23 cellular contexts compared by ENCODE assay signal in the genomic region with DNA sequence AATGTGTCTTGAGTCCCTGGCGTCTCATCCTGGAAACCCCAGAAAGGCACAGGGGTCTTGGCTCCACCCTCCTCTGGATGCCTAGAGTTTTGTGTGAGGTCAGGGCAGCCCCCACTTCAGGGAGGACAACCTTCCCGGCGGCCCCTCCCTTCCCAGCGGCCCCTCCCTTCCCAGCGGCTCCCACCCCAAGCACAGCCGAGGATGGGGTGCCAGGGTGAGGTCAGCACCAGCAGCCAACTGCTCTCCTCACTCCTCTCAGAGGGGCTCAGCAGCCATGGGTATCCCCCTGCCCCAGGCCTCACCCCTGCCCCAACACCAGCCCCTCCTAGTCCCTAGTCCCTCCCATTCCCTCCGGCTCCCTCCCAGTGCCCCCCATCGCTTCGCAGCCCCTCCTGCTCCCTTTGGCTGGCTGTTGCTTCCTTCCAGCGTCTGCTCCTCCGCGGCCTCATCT. TPM values are rescaled to one million over a fixed set of nuclear protein-coding genes. Genes with fewer than 3 reads are reported as not detected.
DNase-seq lines count a peak whose midpoint lies in the region; ATAC-seq and TF ChIP-seq lines count a peak whose summit lies in the region.
"Had no signal": no experiment of that assay in that cellular context is flagged by ENCODE, and none has a peak within 500 bp of the region (broad histone marks: within the 10 kb centered on the region; RNA-seq: fewer than 3 reads in every experiment).

No MANE protein-coding gene starts in this region.

- no peak overlapping the region for H3K14ac ChIP-seq in neuronal stem cell (ENCODE audit: low read length)

- no peak overlapping the region for H3K27ac ChIP-seq in neuronal stem cell (replicated peaks; ENCODE audit: low read length)
- no peak overlapping the region for H3K27ac ChIP-seq in suprapubic skin
- H3K27ac ChIP-seq in smooth muscle cell (ENCODE audit: low read depth) = no peak overlapping the region
- H3K27ac ChIP-seq: GM23248, RWPE1, SJSA1 had no signal

- H2AFZ ChIP-seq in neuronal stem cell (ENCODE audit: low read length) (no peak overlapping the region), smooth muscle cell (ENCODE audit: low read depth) (no peak overlapping the region)
- H2AFZ ChIP-seq: GM23248 had no signal

- no peak overlapping the region for H2BK12ac ChIP-seq in neuronal stem cell (ENCODE audit: low read length)

- H3K23ac ChIP-seq in neuronal stem cell (ENCODE audit: low read depth, low read length, poor library complexity) = peak overlapping the region; percentile 65

- H3K4me3 ChIP-seq in neuronal stem cell (ENCODE audit: low read length in 2 of 2) = no peak overlapping the region
- H3K4me3 ChIP-seq in suprapubic skin = no peak overlapping the region
- H3K4me3 ChIP-seq in smooth muscle cell = no peak overlapping the region
- H3K4me3 ChIP-seq: GM23248, MG63, SJSA1 had no signal

- H3K9ac ChIP-seq in neuronal stem cell (ENCODE audit: low read depth, low read length, poor library complexity) (no peak overlapping the region), smooth muscle cell (ENCODE audit: low read depth) (no peak overlapping the region)
- H3K9ac ChIP-seq: GM23248 had no signal

- no peak for ATAC-seq in natural killer cell treated with Interleukin-12 subunit alpha and Interleukin-12 subunit beta and Interleukin-15 and Interleukin-18, amount 100 ng/mL, for 72 hours
- ATAC-seq in natural killer cell = no peak
- ATAC-seq: PC-3 had no signal

- H3K27me3 Mint-ChIP-seq in natural killer cell treated with Interleukin-12 subunit alpha and Interleukin-12 subunit beta and Interleukin-15 and Interleukin-18, amount 100 ng/mL, for 72 hours = no peaks in the 10 kb centered on the region
- H3K27me3 Mint-ChIP-seq in natural killer cell (ENCODE audit: low read depth in 2 of 2) = no peaks in the 10 kb centered on the region
- no peaks in the 10 kb centered on the region for H3K27me3 Mint-ChIP-seq in chondrocyte (ENCODE audit: low read depth)
- H3K27me3 Mint-ChIP-seq in activated T-helper 2 cell treated with anti-CD3 and anti-CD28 coated beads, Interferon-gamma antibody, Interleukin-2, Interleukin-4, amounts not matched to agents 10 μg/mL and 5 μg/mL and 100 μg/mL, durations not matched to agents 14 hours and 24 hours and 36 hours (ENCODE audit: low read depth) = no peaks in the 10 kb centered on the region
- H3K27me3 Mint-ChIP-seq: CD8-positive, alpha-beta memory T cell had no signal

- H3K18ac ChIP-seq in neuronal stem cell (ENCODE audit: low read length) = no peak overlapping the region

- no peaks in the 10 kb centered on the region for H3F3A ChIP-seq in smooth muscle cell (ENCODE audit: low read depth)

- WGBS in neuronal stem cell (ENCODE audit: extremely low coverage in 2 of 2, insufficient read length in 2 of 2, insufficient replicate concordance in 1 of 2), 2 donors = no CpG with 5 or more reads among the region's 12 CpGs
- 78% methylated on average over 12 of the region's 12 CpGs for WGBS in suprapubic skin
- WGBS in smooth muscle cell (ENCODE audit: low lambda C conversion rate) = 95% methylated on average over 10 of the region's 12 CpGs

- H4K91ac ChIP-seq in neuronal stem cell (ENCODE audit: low read depth, low read length, poor library complexity) = no peak overlapping the region

- intact Hi-C loops in natural killer cell (cut with micrococcal nuclease) = no loop called here
- intact Hi-C loops in activated T-helper 2 cell treated with anti-CD3 and anti-CD28 coated beads, Interferon-gamma antibody, Interleukin-2, Interleukin-4, amounts not matched to agents 10 μg/mL and 5 μg/mL and 100 μg/mL, durations not matched to agents 14 hours and 24 hours and 36 hours (cut with micrococcal nuclease) = no loop called here

- no peak overlapping the region for H3K4ac ChIP-seq in neuronal stem cell (ENCODE audit: low read length)

- no peaks in the 10 kb centered on the region for H4K20me1 ChIP-seq in smooth muscle cell (ENCODE audit: low read depth)

- TF ChIP-seq EP300 in suprapubic skin (IDR thresholded peaks at IDR 0.05) = no peak

- no peak for TF ChIP-seq POLR2A in suprapubic skin (IDR thresholded peaks at IDR 0.05)

- no peak overlapping the region for H2BK120ac ChIP-seq in neuronal stem cell (ENCODE audit: low read depth, low read length)

- H3K4me1 ChIP-seq in neuronal stem cell (ENCODE audit: control insufficient read depth in 2 of 2, insufficient read depth in 1 of 2, low read depth in 1 of 2, low read length in 2 of 2) = peaks cover 0 to 6% of the 10 kb centered on the region in 2 donors
- H3K4me1 ChIP-seq in suprapubic skin = no peaks in the 10 kb centered on the region
- no peaks in the 10 kb centered on the region for H3K4me1 ChIP-seq in smooth muscle cell (ENCODE audit: low read depth)
- H3K4me1 ChIP-seq: SJSA1 had no signal

- peak overlapping the region; percentile 61 for H2AK5ac ChIP-seq in neuronal stem cell (ENCODE audit: low read depth, low read length)

- no peaks in the 10 kb centered on the region for H3K36me3 Mint-ChIP-seq in natural killer cell treated with Interleukin-12 subunit alpha and Interleukin-12 subunit beta and Interleukin-15 and Interleukin-18, amount 100 ng/mL, for 72 hours
- H3K36me3 Mint-ChIP-seq in natural killer cell (no peaks in the 10 kb centered on the region), chondrocyte (ENCODE audit: low read depth) (peaks cover 11% of the 10 kb centered on the region)
- no peaks in the 10 kb centered on the region for H3K36me3 Mint-ChIP-seq in activated T-helper 2 cell treated with anti-CD3 and anti-CD28 coated beads, Interferon-gamma antibody, Interleukin-2, Interleukin-4, amounts not matched to agents 10 μg/mL and 5 μg/mL and 100 μg/mL, durations not matched to agents 14 hours and 24 hours and 36 hours (ENCODE audit: low read depth)

- no peak overlapping the region for H2BK15ac ChIP-seq in neuronal stem cell (ENCODE audit: low read length)

- H3K9me3 Mint-ChIP-seq in natural killer cell treated with Interleukin-12 subunit alpha and Interleukin-12 subunit beta and Interleukin-15 and Interleukin-18, amount 100 ng/mL, for 72 hours = no peaks in the 10 kb centered on the region
- H3K9me3 Mint-ChIP-seq in natural killer cell (no peaks in the 10 kb centered on the region), chondrocyte (ENCODE audit: low read depth) (no peaks in the 10 kb centered on the region)
- no peaks in the 10 kb centered on the region for H3K9me3 Mint-ChIP-seq in activated T-helper 2 cell treated with anti-CD3 and anti-CD28 coated beads, Interferon-gamma antibody, Interleukin-2, Interleukin-4, amounts not matched to agents 10 μg/mL and 5 μg/mL and 100 μg/mL, durations not matched to agents 14 hours and 24 hours and 36 hours
- H3K9me3 Mint-ChIP-seq: CD8-positive, alpha-beta memory T cell had no signal

- H3K9me3 ChIP-seq in neuronal stem cell (replicated peaks in 1 of 2; ENCODE audit: control insufficient read depth in 2 of 2, insufficient read depth in 1 of 2, low read depth in 1 of 2, low read length in 2 of 2) (no peaks in the 10 kb centered on the region), suprapubic skin (no peaks in the 10 kb centered on the region), smooth muscle cell (replicated peaks; ENCODE audit: low read depth) (no peaks in the 10 kb centered on the region)
- H3K9me3 ChIP-seq: MG63, SJSA1 had no signal

- no peaks in the 10 kb centered on the region for H3K79me2 ChIP-seq in smooth muscle cell (ENCODE audit: low read depth)

- peak; percentile 35 for DNase-seq in natural killer cell treated with Interleukin-12 subunit alpha and Interleukin-12 subunit beta and Interleukin-15 and Interleukin-18, amount 100 ng/mL, for 72 hours (ENCODE audit: low spot score)
- DNase-seq in natural killer cell (no peak), chondrocyte (ENCODE audit: low spot score) (peak; percentile 83), neuronal stem cell (ENCODE audit: low spot score) (no peak), suprapubic skin (ENCODE audit: low spot score in 2 of 2) (no peak), smooth muscle cell (lab: John Stamatoyannopoulos, UW; ENCODE audit: unreplicated experiment) (no peak)
- no peak for DNase-seq in activated T-helper 2 cell treated with anti-CD3 and anti-CD28 coated beads, Interferon-gamma antibody, Interleukin-2, Interleukin-4, amounts not matched to agents 10 μg/mL and 5 μg/mL and 100 μg/mL, durations not matched to agents 14 hours and 24 hours and 36 hours (ENCODE audit: low spot score)
- DNase-seq: ACHN, C1 segment of cervical spinal cord, DMS79 treated with DMSO at 0.1 percent for 48 hours, GM23248, HCEC 1CT, Kasumi-1, MG63, NCI-H1092, NCI-H1436 treated with DMSO at 0.1 percent for 48 hours, NCI-H2029, NCI-H345, NCI-H526, PC-3 had no signal

- H3K4me3 Mint-ChIP-seq in natural killer cell treated with Interleukin-12 subunit alpha and Interleukin-12 subunit beta and Interleukin-15 and Interleukin-18, amount 100 ng/mL, for 72 hours = no peak overlapping the region
- H3K4me3 Mint-ChIP-seq in natural killer cell (no peak overlapping the region), chondrocyte (ENCODE audit: unreplicated experiment) (no peak overlapping the region)
- no peak overlapping the region for H3K4me3 Mint-ChIP-seq in activated T-helper 2 cell treated with anti-CD3 and anti-CD28 coated beads, Interferon-gamma antibody, Interleukin-2, Interleukin-4, amounts not matched to agents 10 μg/mL and 5 μg/mL and 100 μg/mL, durations not matched to agents 14 hours and 24 hours and 36 hours (ENCODE audit: low read depth)
- H3K4me3 Mint-ChIP-seq: CD8-positive, alpha-beta memory T cell had no signal

- H3K27me3 ChIP-seq in neuronal stem cell (ENCODE audit: control insufficient read depth in 3 of 3, insufficient read depth in 3 of 3, low read depth in 1 of 3, low read length in 3 of 3) (no peaks in the 10 kb centered on the region), suprapubic skin (no peaks in the 10 kb centered on the region), smooth muscle cell (ENCODE audit: low read depth) (no peaks in the 10 kb centered on the region)
- H3K27me3 ChIP-seq: MG63, SJSA1 had no signal

- peaks cover 2% of the 10 kb centered on the region for H3K79me1 ChIP-seq in neuronal stem cell (ENCODE audit: low read depth, low read length)

- H3K27ac Mint-ChIP-seq in natural killer cell treated with Interleukin-12 subunit alpha and Interleukin-12 subunit beta and Interleukin-15 and Interleukin-18, amount 100 ng/mL, for 72 hours = no peak overlapping the region
- H3K27ac Mint-ChIP-seq in natural killer cell (no peak overlapping the region), chondrocyte (ENCODE audit: unreplicated experiment) (no peak overlapping the region)
- no peak overlapping the region for H3K27ac Mint-ChIP-seq in activated T-helper 2 cell treated with anti-CD3 and anti-CD28 coated beads, Interferon-gamma antibody, Interleukin-2, Interleukin-4, amounts not matched to agents 10 μg/mL and 5 μg/mL and 100 μg/mL, durations not matched to agents 14 hours and 24 hours and 36 hours

- H2BK5ac ChIP-seq in neuronal stem cell (ENCODE audit: low read length) = no peak overlapping the region

- TF ChIP-seq CTCF in natural killer cell (IDR thresholded peaks at IDR 0.05) = no peak
- no peak for TF ChIP-seq CTCF in chondrocyte (IDR thresholded peaks at IDR 0.05)
- no peak for TF ChIP-seq CTCF in suprapubic skin (IDR thresholded peaks at IDR 0.05)
- TF ChIP-seq CTCF in smooth muscle cell (IDR thresholded peaks at IDR 0.05; ENCODE audit: borderline replicate concordance, insufficient read depth, poor library complexity, severe bottlenecking) = no peak

- H4K8ac ChIP-seq in neuronal stem cell (ENCODE audit: low read depth, low read length) = no peak overlapping the region

- no peak overlapping the region for H3K4me2 ChIP-seq in neuronal stem cell (ENCODE audit: insufficient read depth, low read length, poor library complexity, severe bottlenecking)
- no peak overlapping the region for H3K4me2 ChIP-seq in smooth muscle cell

- H3K36me3 ChIP-seq in neuronal stem cell (replicated peaks in 1 of 2; ENCODE audit: control insufficient read depth in 2 of 2, insufficient read depth in 2 of 2, low read length in 2 of 2) (no peaks in the 10 kb centered on the region), suprapubic skin (peaks cover 85% of the 10 kb centered on the region), smooth muscle cell (ENCODE audit: low read depth) (no peaks in the 10 kb centered on the region)
- H3K36me3 ChIP-seq: MG63, SJSA1 had no signal

- H3K4me1 Mint-ChIP-seq in natural killer cell treated with Interleukin-12 subunit alpha and Interleukin-12 subunit beta and Interleukin-15 and Interleukin-18, amount 100 ng/mL, for 72 hours (ENCODE audit: low read depth in 2 of 2) = peaks cover 0 to 6% of the 10 kb centered on the region in 2 donors
- H3K4me1 Mint-ChIP-seq in natural killer cell (peaks cover 4% of the 10 kb centered on the region in 2 donors), chondrocyte (ENCODE audit: low read depth) (no peaks in the 10 kb centered on the region)
- H3K4me1 Mint-ChIP-seq in activated T-helper 2 cell treated with anti-CD3 and anti-CD28 coated beads, Interferon-gamma antibody, Interleukin-2, Interleukin-4, amounts not matched to agents 10 μg/mL and 5 μg/mL and 100 μg/mL, durations not matched to agents 14 hours and 24 hours and 36 hours (ENCODE audit: low read depth) = no peaks in the 10 kb centered on the region

RNA-seq across cellular contexts. Expression of gene DGKQ, which starts 17.4 kb away (rescaled TPM):
- total RNA-seq in natural killer cell treated with Interleukin-12 subunit alpha and Interleukin-12 subunit beta and Interleukin-15 and Interleukin-18, amount 100 ng/mL, for 72 hours = 10 to 100 TPM; 15.4 to 19.6 TPM
- total RNA-seq in natural killer cell (10 to 100 TPM; 64.2 to 79.5 (median 65.2) TPM), chondrocyte (15.4 to 18.6 TPM (median 17.2 TPM) in 3 replicates), suprapubic skin (10 to 100 TPM; 19.5 to 27.6 (median 23.8) TPM), smooth muscle cell (4.2 and 6.5 TPM in 2 replicates)
- 5.4 TPM for polyA plus RNA-seq in neuronal stem cell (2013, experiment 1 of 2)
- 5.2 TPM for polyA plus RNA-seq in neuronal stem cell (2013, experiment 2 of 2)
- total RNA-seq in activated T-helper 2 cell treated with anti-CD3 and anti-CD28 coated beads, Interferon-gamma antibody, Interleukin-2, Interleukin-4, amounts not matched to agents 10 μg/mL and 5 μg/mL and 100 μg/mL, durations not matched to agents 14 hours and 24 hours and 36 hours = 13.0 and 14.4 TPM in 2 replicates
- 14.9 and 16.2 TPM in 2 replicates for polyA plus RNA-seq in smooth muscle cell

RNA-seq across cellular contexts. Expression of gene TMEM175, which starts 23.7 kb away (rescaled TPM):
- 10 to 100 TPM; 26.5 to 29.2 TPM for total RNA-seq in natural killer cell treated with Interleukin-12 subunit alpha and Interleukin-12 subunit beta and Interleukin-15 and Interleukin-18, amount 100 ng/mL, for 72 hours
- total RNA-seq in natural killer cell (10 to 100 TPM; 72.8 to 79.8 (median 73.2) TPM), chondrocyte (25.5 to 47.5 TPM (median 26.1 TPM) in 3 replicates), suprapubic skin (10 to 100 TPM; 41.1 to 98.3 (median 65.3) TPM), smooth muscle cell (20.6 and 30.4 TPM in 2 replicates)
- 8.0 TPM for polyA plus RNA-seq in neuronal stem cell (2013, experiment 1 of 2)
- polyA plus RNA-seq in neuronal stem cell (2013, experiment 2 of 2) = 7.7 TPM
- 11.8 and 12.9 TPM in 2 replicates for total RNA-seq in activated T-helper 2 cell treated with anti-CD3 and anti-CD28 coated beads, Interferon-gamma antibody, Interleukin-2, Interleukin-4, amounts not matched to agents 10 μg/mL and 5 μg/mL and 100 μg/mL, durations not matched to agents 14 hours and 24 hours and 36 hours
- polyA plus RNA-seq in smooth muscle cell = 27.6 and 35.2 TPM in 2 replicates

RNA-seq across cellular contexts. Expression of gene GAK, which starts 23.8 kb away (rescaled TPM):
- total RNA-seq in natural killer cell treated with Interleukin-12 subunit alpha and Interleukin-12 subunit beta and Interleukin-15 and Interleukin-18, amount 100 ng/mL, for 72 hours = 100 to 1,000 TPM; 168 to 234 TPM
- 100 to 1,000 TPM; 349 to 358 (median 349) TPM for total RNA-seq in natural killer cell
- total RNA-seq in chondrocyte = 61.4 to 85.7 TPM (median 69.2 TPM) in 3 replicates
- polyA plus RNA-seq in neuronal stem cell (2013, experiment 1 of 2) = 35.3 TPM
- 34.3 TPM for polyA plus RNA-seq in neuronal stem cell (2013, experiment 2 of 2)
- total RNA-seq in suprapubic skin = 100 to 1,000 TPM; 108 to 166 (median 132) TPM
- 123 and 125 TPM in 2 replicates for total RNA-seq in activated T-helper 2 cell treated with anti-CD3 and anti-CD28 coated beads, Interferon-gamma antibody, Interleukin-2, Interleukin-4, amounts not matched to agents 10 μg/mL and 5 μg/mL and 100 μg/mL, durations not matched to agents 14 hours and 24 hours and 36 hours
- total RNA-seq in smooth muscle cell = 57.3 and 85.4 TPM in 2 replicates
- 56.2 and 75.4 TPM in 2 replicates for polyA plus RNA-seq in smooth muscle cell

RNA-seq across cellular contexts. Expression of gene IDUA, which starts 30.9 kb away (rescaled TPM):
- total RNA-seq in natural killer cell treated with Interleukin-12 subunit alpha and Interleukin-12 subunit beta and Interleukin-15 and Interleukin-18, amount 100 ng/mL, for 72 hours = 10 to 100 TPM; 15.7 to 17.5 TPM
- total RNA-seq in natural killer cell (10 to 100 TPM; 38.7 to 43.6 (median 43.0) TPM), chondrocyte (42.6 to 53.0 TPM (median 46.0 TPM) in 3 replicates), suprapubic skin (10 to 100 TPM; 11.0 to 33.1 (median 19.7) TPM), smooth muscle cell (6.3 and 9.6 TPM in 2 replicates)
- 6.9 TPM for polyA plus RNA-seq in neuronal stem cell (2013, experiment 1 of 2)
- 5.7 TPM for polyA plus RNA-seq in neuronal stem cell (2013, experiment 2 of 2)
- total RNA-seq in activated T-helper 2 cell treated with anti-CD3 and anti-CD28 coated beads, Interferon-gamma antibody, Interleukin-2, Interleukin-4, amounts not matched to agents 10 μg/mL and 5 μg/mL and 100 μg/mL, durations not matched to agents 14 hours and 24 hours and 36 hours = 23.6 and 25.5 TPM in 2 replicates
- 47.4 and 49.9 TPM in 2 replicates for polyA plus RNA-seq in smooth muscle cell

RNA-seq across cellular contexts. Expression of gene SLC26A1, which starts 37.2 kb away (rescaled TPM):
- under 1 TPM in 1 of 2 donors, not detected in 1; 0.88 TPM for total RNA-seq in natural killer cell treated with Interleukin-12 subunit alpha and Interleukin-12 subunit beta and Interleukin-15 and Interleukin-18, amount 100 ng/mL, for 72 hours
- total RNA-seq in natural killer cell (under 1 TPM; 0.19 to 0.80 (median 0.61) TPM), chondrocyte (0.72 to 1.6 TPM (median 0.75 TPM) in 3 replicates), suprapubic skin (under 1 TPM in 1 of 4 donors, not detected in 3; 0.30 TPM), smooth muscle cell (0.67 TPM in 1 of 2 replicates, not detected in the other)
- 0.13 TPM for polyA plus RNA-seq in neuronal stem cell (2013, experiment 1 of 2)
- polyA plus RNA-seq in neuronal stem cell (2013, experiment 2 of 2) = 0.15 TPM
- total RNA-seq in activated T-helper 2 cell treated with anti-CD3 and anti-CD28 coated beads, Interferon-gamma antibody, Interleukin-2, Interleukin-4, amounts not matched to agents 10 μg/mL and 5 μg/mL and 100 μg/mL, durations not matched to agents 14 hours and 24 hours and 36 hours = 0.23 TPM in 1 of 2 replicates, not detected in the other
- 1.6 and 1.7 TPM in 2 replicates for polyA plus RNA-seq in smooth muscle cell
- total RNA-seq: CD8-positive, alpha-beta memory T cell; PC-3; SJSA1 had no signal

Comparison
In these comparisons a context has a peak if more than half of its experiments do, and no peak if none do; other contexts are left out.
1. DNase-seq: peak in natural killer cell treated with Interleukin-12 subunit alpha and Interleukin-12 subunit beta and Interleukin-15 and Interleukin-18, amount 100 ng/mL, for 72 hours (single experiment) and chondrocyte (single experiment); none in natural killer cell (single experiment), neuronal stem cell (single experiment), suprapubic skin (0 of 2), activated T-helper 2 cell treated with anti-CD3 and anti-CD28 coated beads, Interferon-gamma antibody, Interleukin-2, Interleukin-4, amounts not matched to agents 10 μg/mL and 5 μg/mL and 100 μg/mL, durations not matched to agents 14 hours and 24 hours and 36 hours (single experiment) and smooth muscle cell (single experiment).